ENCODE assay signal across 22 cellular contexts in the genomic region with DNA sequence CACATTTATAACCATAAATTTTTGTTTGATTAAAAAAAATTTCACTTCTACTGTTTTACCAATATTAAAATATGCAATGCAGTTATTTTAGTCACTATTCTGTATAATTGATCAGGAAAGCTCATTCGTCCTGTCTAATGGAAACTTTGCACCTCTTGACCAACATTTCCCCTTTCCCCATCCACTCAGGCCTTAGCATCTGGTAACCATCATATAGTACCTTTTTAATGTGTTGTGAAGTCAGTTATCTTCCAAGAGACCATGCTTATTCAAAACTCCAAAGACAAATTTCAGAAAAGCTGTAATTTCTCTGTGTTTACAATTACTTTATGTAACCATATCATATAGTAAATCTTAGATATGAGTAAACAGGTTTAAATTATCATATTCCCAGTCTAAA.
"Had no signal": no experiment of that assay in that cellular context is flagged by ENCODE, and none has a peak within 500 bp of the region (broad histone marks: within the 10 kb centered on the region; RNA-seq: fewer than 3 reads in every experiment).

No MANE protein-coding gene starts in this region.

- DNase-seq: colonic mucosa; cortex of kidney; dermis blood vessel endothelial cell; dorsolateral prefrontal cortex; effector CD4-positive, alpha-beta T cell; effector CD8-positive, alpha-beta T cell; effector memory CD4-positive, alpha-beta T cell; effector memory CD8-positive, alpha-beta T cell; endodermal cell; erythroblast; esophagus squamous epithelium; foreskin fibroblast; foreskin keratinocyte; foreskin melanocyte; gastrocnemius medialis; glutamatergic neuron; head of caudate nucleus; heart left ventricle; heart right ventricle had no signal

- FAIRE-seq: endothelial cell of umbilical vein had no signal

- ATAC-seq: effector memory CD8-positive, alpha-beta T cell; esophagus mucosa; foreskin keratinocyte; gastrocnemius medialis; gastroesophageal sphincter; heart left ventricle; heart right ventricle had no signal
